In genomic region chr17:68356520-68356919, GRCh38 we compare ENCODE assay signal across 8 cellular contexts.
DNase-seq lines count a peak whose midpoint lies in the region; ATAC-seq and TF ChIP-seq lines count a peak whose summit lies in the region.

No MANE protein-coding gene starts in this region.

- no peak overlapping the region for H3K9ac ChIP-seq in mesenchymal stem cell (ENCODE audit: low read length)

- H4K8ac ChIP-seq in mesenchymal stem cell (ENCODE audit: low read length) = no peak overlapping the region

- H3K18ac ChIP-seq in mesenchymal stem cell (ENCODE audit: low read depth in 1 of 2, low read length in 2 of 2) = peak overlapping the region in 1 of 2 experiments; percentile 30

- no peak overlapping the region for H3K14ac ChIP-seq in mesenchymal stem cell (ENCODE audit: low read length in 2 of 2)

- peak; percentile 85 for DNase-seq in activated CD4-positive, alpha-beta memory T cell treated with anti-CD3 and anti-CD28 coated beads, Interleukin-2, amount 10 ng/mL, durations not matched to agents 7 days and 5 days
- DNase-seq in mesenchymal stem cell = no peak
- DNase-seq in HCEC 1CT = no peak
- no peak for DNase-seq in tibial nerve (ENCODE audit: low spot score in 2 of 2)
- DNase-seq in NCI-H345 (lab: John Stamatoyannopoulos, UW) = no peak
- no peak for DNase-seq in NCI-H345 treated with DMSO at 0.1 percent for 48 hours (lab: John Stamatoyannopoulos, UW; ENCODE audit: unreplicated experiment)

- peaks cover 71% of the 10 kb centered on the region for H3K4me1 Mint-ChIP-seq in activated CD4-positive, alpha-beta memory T cell treated with anti-CD3 and anti-CD28 coated beads, Interleukin-2, amount 10 ng/mL, durations not matched to agents 7 days and 5 days

- H3K9me3 Mint-ChIP-seq in activated CD4-positive, alpha-beta memory T cell treated with anti-CD3 and anti-CD28 coated beads, Interleukin-2, amount 10 ng/mL, durations not matched to agents 7 days and 5 days = no peaks in the 10 kb centered on the region

- H3K4me3 Mint-ChIP-seq in activated CD4-positive, alpha-beta memory T cell treated with anti-CD3 and anti-CD28 coated beads, Interleukin-2, amount 10 ng/mL, durations not matched to agents 7 days and 5 days = peak overlapping the region; percentile 66

- peaks cover 29% of the 10 kb centered on the region for H3K36me3 Mint-ChIP-seq in activated CD4-positive, alpha-beta memory T cell treated with anti-CD3 and anti-CD28 coated beads, Interleukin-2, amount 10 ng/mL, durations not matched to agents 7 days and 5 days (ENCODE audit: low read depth)

- peak overlapping the region; percentile 15 for H4K91ac ChIP-seq in mesenchymal stem cell (ENCODE audit: low read length)

- H3K27ac ChIP-seq in mesenchymal stem cell (ENCODE audit: low read length, poor library complexity, severe bottlenecking) (no peak overlapping the region), tibial nerve (no peak overlapping the region)

- H3K9me3 ChIP-seq in mesenchymal stem cell (ENCODE audit: control insufficient read depth, low read length) (no peaks in the 10 kb centered on the region), tibial nerve (no peaks in the 10 kb centered on the region)

- no peak for TF ChIP-seq CTCF in tibial nerve (IDR thresholded peaks at IDR 0.05)

- CTCF ChIA-PET in activated CD4-positive, alpha-beta memory T cell treated with anti-CD3 and anti-CD28 coated beads, Interleukin-2, amount 10 ng/mL, durations not matched to agents 7 days and 5 days (lab: Charles Lee) = interaction anchor here (0.8 to 3.8 kb wide), 11 partner anchors 12 to 173 kb away, joined by 3 to 22 read pairs (median 5); partner anchors contain the start of gene ARSG

- H3K4me3 ChIP-seq in mesenchymal stem cell (ENCODE audit: insufficient read depth in 1 of 2, low read depth in 1 of 2, low read length in 2 of 2) = no peak overlapping the region
- H3K4me3 ChIP-seq in tibial nerve = no peak overlapping the region

- H3K79me1 ChIP-seq in mesenchymal stem cell (replicated peaks; ENCODE audit: low read length, poor library complexity, severe bottlenecking) = no peaks in the 10 kb centered on the region

- no peaks in the 10 kb centered on the region for H3K27me3 Mint-ChIP-seq in activated CD4-positive, alpha-beta memory T cell treated with anti-CD3 and anti-CD28 coated beads, Interleukin-2, amount 10 ng/mL, durations not matched to agents 7 days and 5 days

- H2AFZ ChIP-seq in mesenchymal stem cell (ENCODE audit: low read depth, low read length) = no peak overlapping the region

- no peak for TF ChIP-seq POLR2A in tibial nerve (IDR thresholded peaks at IDR 0.05)

- H2AK5ac ChIP-seq in mesenchymal stem cell (ENCODE audit: low read length, severe bottlenecking) = no peak overlapping the region

- H3K4me1 ChIP-seq in mesenchymal stem cell (ENCODE audit: control insufficient read depth, insufficient read depth, low read depth, low read length) = peaks cover 5% of the 10 kb centered on the region
- no peaks in the 10 kb centered on the region for H3K4me1 ChIP-seq in tibial nerve

- no peak overlapping the region for H3K4ac ChIP-seq in mesenchymal stem cell (ENCODE audit: low read depth in 1 of 2, low read length in 2 of 2)

- ATAC-seq in GM18873 (IDR thresholded peaks at IDR 0.05; ENCODE audit: low FRiP score, unreplicated experiment) (peak; percentile 60), HG03432 (IDR thresholded peaks at IDR 0.05; ENCODE audit: unreplicated experiment) (peak; percentile 88)

- H2BK12ac ChIP-seq in mesenchymal stem cell (ENCODE audit: low read length in 2 of 2) = peak overlapping the region in 1 of 2 experiments; percentile 15

- H3K27me3 ChIP-seq in mesenchymal stem cell (ENCODE audit: control insufficient read depth in 1 of 2, insufficient read depth in 1 of 2, low read length in 2 of 2) = no peaks in the 10 kb centered on the region
- no peaks in the 10 kb centered on the region for H3K27me3 ChIP-seq in tibial nerve

- H3K23ac ChIP-seq in mesenchymal stem cell (ENCODE audit: low read length in 2 of 2) = no peak overlapping the region

- no peak overlapping the region for H2BK5ac ChIP-seq in mesenchymal stem cell (ENCODE audit: low read depth, low read length, poor library complexity, severe bottlenecking)

- TF ChIP-seq EP300 in tibial nerve (IDR thresholded peaks at IDR 0.05) = no peak

- H3K27ac Mint-ChIP-seq in activated CD4-positive, alpha-beta memory T cell treated with anti-CD3 and anti-CD28 coated beads, Interleukin-2, amount 10 ng/mL, durations not matched to agents 7 days and 5 days = peak overlapping the region; percentile 96

- POLR2A ChIA-PET in activated CD4-positive, alpha-beta memory T cell treated with anti-CD3 and anti-CD28 coated beads, Interleukin-2, amount 10 ng/mL, durations not matched to agents 7 days and 5 days (lab: Charles Lee) = interaction anchor here (0.7 to 9.3 kb wide), 18 partner anchors 9 to 156 kb away, joined by 3 to 138 read pairs (median 4); partner anchors contain the start of genes AMZ2, ARSG, SLC16A6 and WIPI1

- H3K36me3 ChIP-seq in mesenchymal stem cell (ENCODE audit: control insufficient read depth in 1 of 2, insufficient read depth in 2 of 2, low read depth in 1 of 2, low read length in 2 of 2) (no peaks in the 10 kb centered on the region), tibial nerve (peaks cover 0 to 26% (median 0%) of the 10 kb centered on the region in 3 donors)

- no peak overlapping the region for H2BK120ac ChIP-seq in mesenchymal stem cell (ENCODE audit: low read depth, low read length)

- H3K4me2 ChIP-seq in mesenchymal stem cell (ENCODE audit: low read length, poor library complexity, severe bottlenecking) = no peak overlapping the region

- WGBS in mesenchymal stem cell = 93% methylated on average over 8 of the region's 8 CpGs
- 80 to 86% methylated on average over 8 of the region's 8 CpGs for WGBS in tibial nerve, 2 donors

- H2BK15ac ChIP-seq in mesenchymal stem cell (ENCODE audit: low read depth, poor library complexity, severe bottlenecking) = no peak overlapping the region
